1 cellular context compared by ENCODE assay signal in the genomic region with DNA sequence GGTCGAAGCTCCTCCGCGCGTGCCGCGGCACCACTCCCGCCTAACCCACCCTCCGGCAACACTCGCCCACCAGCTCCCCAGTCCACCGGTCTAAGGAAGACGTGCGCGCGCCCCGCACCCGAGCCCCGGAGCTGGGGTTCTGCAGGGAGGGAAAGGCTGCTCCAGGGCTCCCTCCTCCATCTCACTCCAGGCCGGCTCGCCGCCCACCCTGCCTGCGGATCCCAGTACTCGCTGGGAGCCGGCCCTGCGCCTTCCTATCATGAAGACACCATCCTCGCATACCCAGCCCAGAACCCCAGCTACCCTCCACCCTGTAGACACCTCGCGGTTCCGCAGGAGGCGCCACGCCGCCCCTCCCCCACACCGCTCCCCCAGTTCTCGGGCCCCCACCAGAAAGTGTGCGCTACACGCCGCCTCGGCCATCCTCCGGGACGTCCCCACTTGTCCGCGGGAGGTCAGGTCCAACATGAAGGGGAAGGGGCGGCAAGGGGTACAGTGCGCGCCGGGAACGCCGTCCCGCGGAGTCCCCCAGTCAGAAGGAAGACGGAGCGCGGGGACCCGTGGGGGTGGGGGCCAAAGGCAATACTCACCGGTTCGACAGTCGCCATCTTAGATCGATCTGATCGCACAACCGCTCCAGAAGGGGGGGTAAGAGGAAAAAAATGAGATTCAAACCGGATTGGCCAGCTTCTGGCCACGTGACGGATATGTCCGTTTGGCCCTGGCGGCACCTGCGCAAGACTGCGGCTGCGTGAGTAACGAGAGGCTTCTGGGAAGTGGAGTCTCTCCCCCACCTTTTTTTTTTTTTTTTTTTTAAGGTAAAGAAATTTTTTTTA.
TF ChIP-seq lines count a peak whose summit lies in the region.

A gene with protein sequence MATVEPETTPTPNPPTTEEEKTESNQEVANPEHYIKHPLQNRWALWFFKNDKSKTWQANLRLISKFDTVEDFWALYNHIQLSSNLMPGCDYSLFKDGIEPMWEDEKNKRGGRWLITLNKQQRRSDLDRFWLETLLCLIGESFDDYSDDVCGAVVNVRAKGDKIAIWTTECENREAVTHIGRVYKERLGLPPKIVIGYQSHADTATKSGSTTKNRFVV (minus strand): TSS at position 629 of the 836 bp plus-strand sequence. CDS start 21 bp downstream, at position 608.

TF ChIP-seq in HepG2, 621 proteins besides CTCF, POLR2A, EP300 and RAD21 (continued from another document and continues in another):
- TF ChIP-seq, protein P1, sequence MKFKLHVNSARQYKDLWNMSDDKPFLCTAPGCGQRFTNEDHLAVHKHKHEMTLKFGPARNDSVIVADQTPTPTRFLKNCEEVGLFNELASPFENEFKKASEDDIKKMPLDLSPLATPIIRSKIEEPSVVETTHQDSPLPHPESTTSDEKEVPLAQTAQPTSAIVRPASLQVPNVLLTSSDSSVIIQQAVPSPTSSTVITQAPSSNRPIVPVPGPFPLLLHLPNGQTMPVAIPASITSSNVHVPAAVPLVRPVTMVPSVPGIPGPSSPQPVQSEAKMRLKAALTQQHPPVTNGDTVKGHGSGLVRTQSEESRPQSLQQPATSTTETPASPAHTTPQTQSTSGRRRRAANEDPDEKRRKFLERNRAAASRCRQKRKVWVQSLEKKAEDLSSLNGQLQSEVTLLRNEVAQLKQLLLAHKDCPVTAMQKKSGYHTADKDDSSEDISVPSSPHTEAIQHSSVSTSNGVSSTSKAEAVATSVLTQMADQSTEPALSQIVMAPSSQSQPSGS (CRISPR knock-in tag; IDR thresholded peaks at IDR 0.05): no peak
- TF ChIP-seq NCOR1 (IDR thresholded peaks at IDR 0.05; ENCODE audit: borderline replicate concordance, low read length): peak; percentile 37; the same call in 1 of the 2 replicates
- TF ChIP-seq, protein P2, sequence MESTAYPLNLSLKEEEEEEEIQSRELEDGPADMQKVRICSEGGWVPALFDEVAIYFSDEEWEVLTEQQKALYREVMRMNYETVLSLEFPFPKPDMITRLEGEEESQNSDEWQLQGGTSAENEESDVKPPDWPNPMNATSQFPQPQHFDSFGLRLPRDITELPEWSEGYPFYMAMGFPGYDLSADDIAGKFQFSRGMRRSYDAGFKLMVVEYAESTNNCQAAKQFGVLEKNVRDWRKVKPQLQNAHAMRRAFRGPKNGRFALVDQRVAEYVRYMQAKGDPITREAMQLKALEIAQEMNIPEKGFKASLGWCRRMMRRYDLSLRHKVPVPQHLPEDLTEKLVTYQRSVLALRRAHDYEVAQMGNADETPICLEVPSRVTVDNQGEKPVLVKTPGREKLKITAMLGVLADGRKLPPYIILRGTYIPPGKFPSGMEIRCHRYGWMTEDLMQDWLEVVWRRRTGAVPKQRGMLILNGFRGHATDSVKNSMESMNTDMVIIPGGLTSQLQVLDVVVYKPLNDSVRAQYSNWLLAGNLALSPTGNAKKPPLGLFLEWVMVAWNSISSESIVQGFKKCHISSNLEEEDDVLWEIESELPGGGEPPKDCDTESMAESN (CRISPR knock-in tag; conservative IDR thresholded peaks at IDR 0.05): 0 out of 2 replicates have a peak, but pooled peaks have one; percentile 53
- TF ChIP-seq HNRNPK (IDR thresholded peaks at IDR 0.05; ENCODE audit: low read depth, low read length, poor library complexity, severe bottlenecking): no peak
- TF ChIP-seq U2AF1 (optimal IDR thresholded peaks at IDR 0.05; ENCODE audit: low read depth, low read length): no peak
- TF ChIP-seq PHF21A (CRISPR knock-in tag; IDR thresholded peaks at IDR 0.05): no peak; the same call in 1 of the 2 replicates
- peak; percentile 88 for TF ChIP-seq ZNF205 (CRISPR knock-in tag; IDR thresholded peaks at IDR 0.05)
- TF ChIP-seq REL (CRISPR knock-in tag; conservative IDR thresholded peaks at IDR 0.05): no peak
- TF ChIP-seq, protein P3, sequence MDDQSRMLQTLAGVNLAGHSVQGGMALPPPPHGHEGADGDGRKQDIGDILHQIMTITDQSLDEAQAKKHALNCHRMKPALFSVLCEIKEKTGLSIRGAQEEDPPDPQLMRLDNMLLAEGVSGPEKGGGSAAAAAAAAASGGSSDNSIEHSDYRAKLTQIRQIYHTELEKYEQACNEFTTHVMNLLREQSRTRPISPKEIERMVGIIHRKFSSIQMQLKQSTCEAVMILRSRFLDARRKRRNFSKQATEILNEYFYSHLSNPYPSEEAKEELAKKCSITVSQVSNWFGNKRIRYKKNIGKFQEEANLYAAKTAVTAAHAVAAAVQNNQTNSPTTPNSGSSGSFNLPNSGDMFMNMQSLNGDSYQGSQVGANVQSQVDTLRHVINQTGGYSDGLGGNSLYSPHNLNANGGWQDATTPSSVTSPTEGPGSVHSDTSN (CRISPR knock-in tag; IDR thresholded peaks at IDR 0.05; ENCODE audit: borderline replicate concordance): no peak
- TF ChIP-seq, protein P4, sequence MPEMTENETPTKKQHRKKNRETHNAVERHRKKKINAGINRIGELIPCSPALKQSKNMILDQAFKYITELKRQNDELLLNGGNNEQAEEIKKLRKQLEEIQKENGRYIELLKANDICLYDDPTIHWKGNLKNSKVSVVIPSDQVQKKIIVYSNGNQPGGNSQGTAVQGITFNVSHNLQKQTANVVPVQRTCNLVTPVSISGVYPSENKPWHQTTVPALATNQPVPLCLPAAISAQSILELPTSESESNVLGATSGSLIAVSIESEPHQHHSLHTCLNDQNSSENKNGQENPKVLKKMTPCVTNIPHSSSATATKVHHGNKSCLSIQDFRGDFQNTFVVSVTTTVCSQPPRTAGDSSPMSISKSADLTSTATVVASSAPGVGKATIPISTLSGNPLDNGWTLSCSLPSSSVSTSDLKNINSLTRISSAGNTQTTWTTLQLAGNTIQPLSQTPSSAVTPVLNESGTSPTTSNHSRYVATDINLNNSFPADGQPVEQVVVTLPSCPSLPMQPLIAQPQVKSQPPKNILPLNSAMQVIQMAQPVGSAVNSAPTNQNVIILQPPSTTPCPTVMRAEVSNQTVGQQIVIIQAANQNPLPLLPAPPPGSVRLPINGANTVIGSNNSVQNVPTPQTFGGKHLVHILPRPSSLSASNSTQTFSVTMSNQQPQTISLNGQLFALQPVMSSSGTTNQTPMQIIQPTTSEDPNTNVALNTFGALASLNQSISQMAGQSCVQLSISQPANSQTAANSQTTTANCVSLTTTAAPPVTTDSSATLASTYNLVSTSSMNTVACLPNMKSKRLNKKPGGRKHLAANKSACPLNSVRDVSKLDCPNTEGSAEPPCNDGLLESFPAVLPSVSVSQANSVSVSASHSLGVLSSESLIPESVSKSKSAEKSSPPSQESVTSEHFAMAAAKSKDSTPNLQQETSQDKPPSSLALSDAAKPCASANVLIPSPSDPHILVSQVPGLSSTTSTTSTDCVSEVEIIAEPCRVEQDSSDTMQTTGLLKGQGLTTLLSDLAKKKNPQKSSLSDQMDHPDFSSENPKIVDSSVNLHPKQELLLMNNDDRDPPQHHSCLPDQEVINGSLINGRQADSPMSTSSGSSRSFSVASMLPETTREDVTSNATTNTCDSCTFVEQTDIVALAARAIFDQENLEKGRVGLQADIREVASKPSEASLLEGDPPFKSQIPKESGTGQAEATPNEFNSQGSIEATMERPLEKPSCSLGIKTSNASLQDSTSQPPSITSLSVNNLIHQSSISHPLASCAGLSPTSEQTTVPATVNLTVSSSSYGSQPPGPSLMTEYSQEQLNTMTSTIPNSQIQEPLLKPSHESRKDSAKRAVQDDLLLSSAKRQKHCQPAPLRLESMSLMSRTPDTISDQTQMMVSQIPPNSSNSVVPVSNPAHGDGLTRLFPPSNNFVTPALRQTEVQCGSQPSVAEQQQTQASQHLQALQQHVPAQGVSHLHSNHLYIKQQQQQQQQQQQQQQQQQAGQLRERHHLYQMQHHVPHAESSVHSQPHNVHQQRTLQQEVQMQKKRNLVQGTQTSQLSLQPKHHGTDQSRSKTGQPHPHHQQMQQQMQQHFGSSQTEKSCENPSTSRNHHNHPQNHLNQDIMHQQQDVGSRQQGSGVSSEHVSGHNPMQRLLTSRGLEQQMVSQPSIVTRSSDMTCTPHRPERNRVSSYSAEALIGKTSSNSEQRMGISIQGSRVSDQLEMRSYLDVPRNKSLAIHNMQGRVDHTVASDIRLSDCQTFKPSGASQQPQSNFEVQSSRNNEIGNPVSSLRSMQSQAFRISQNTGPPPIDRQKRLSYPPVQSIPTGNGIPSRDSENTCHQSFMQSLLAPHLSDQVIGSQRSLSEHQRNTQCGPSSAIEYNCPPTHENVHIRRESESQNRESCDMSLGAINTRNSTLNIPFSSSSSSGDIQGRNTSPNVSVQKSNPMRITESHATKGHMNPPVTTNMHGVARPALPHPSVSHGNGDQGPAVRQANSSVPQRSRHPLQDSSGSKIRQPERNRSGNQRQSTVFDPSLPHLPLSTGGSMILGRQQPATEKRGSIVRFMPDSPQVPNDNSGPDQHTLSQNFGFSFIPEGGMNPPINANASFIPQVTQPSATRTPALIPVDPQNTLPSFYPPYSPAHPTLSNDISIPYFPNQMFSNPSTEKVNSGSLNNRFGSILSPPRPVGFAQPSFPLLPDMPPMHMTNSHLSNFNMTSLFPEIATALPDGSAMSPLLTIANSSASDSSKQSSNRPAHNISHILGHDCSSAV (CRISPR knock-in tag; IDR thresholded peaks at IDR 0.05; ENCODE audit: borderline replicate concordance): 0 out of 2 replicates have a peak, but pooled peaks have one; percentile 9
- TF ChIP-seq, protein P5, sequence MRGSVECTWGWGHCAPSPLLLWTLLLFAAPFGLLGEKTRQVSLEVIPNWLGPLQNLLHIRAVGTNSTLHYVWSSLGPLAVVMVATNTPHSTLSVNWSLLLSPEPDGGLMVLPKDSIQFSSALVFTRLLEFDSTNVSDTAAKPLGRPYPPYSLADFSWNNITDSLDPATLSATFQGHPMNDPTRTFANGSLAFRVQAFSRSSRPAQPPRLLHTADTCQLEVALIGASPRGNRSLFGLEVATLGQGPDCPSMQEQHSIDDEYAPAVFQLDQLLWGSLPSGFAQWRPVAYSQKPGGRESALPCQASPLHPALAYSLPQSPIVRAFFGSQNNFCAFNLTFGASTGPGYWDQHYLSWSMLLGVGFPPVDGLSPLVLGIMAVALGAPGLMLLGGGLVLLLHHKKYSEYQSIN (CRISPR knock-in tag; IDR thresholded peaks at IDR 0.05; ENCODE audit: borderline replicate concordance): no peak
- TF ChIP-seq NFIC (IDR thresholded peaks at IDR 0.05; ENCODE audit: low read length): no peak
- peak; percentile 93 for TF ChIP-seq PHF8 (CRISPR knock-in tag; IDR thresholded peaks at IDR 0.05)
- TF ChIP-seq MAFK (conservative IDR thresholded peaks at IDR 0.05 in 1 of 2, IDR thresholded peaks at IDR 0.05 in 1 of 2; ENCODE audit: low read length in 2 of 2): no peak
- TF ChIP-seq SMAD9 (CRISPR knock-in tag; IDR thresholded peaks at IDR 0.05): no peak
- no peak for TF ChIP-seq HNF4G (IDR thresholded peaks at IDR 0.05; ENCODE audit: borderline replicate concordance, low read depth, low read length)
- no peak for TF ChIP-seq HNF4G (CRISPR knock-in tag; IDR thresholded peaks at IDR 0.05; ENCODE audit: borderline replicate concordance, low read depth)
- peak; percentile 96 for TF ChIP-seq THAP11 (CRISPR knock-in tag; IDR thresholded peaks at IDR 0.05)
- TF ChIP-seq TCF12 (IDR thresholded peaks at IDR 0.05): no peak
- TF ChIP-seq TCF12 (CRISPR knock-in tag; IDR thresholded peaks at IDR 0.05): no peak
- no peak for TF ChIP-seq JUN (CRISPR knock-in tag; IDR thresholded peaks at IDR 0.05)
- peak; percentile 42; the same call in 1 of the 2 replicates for TF ChIP-seq SUZ12 (IDR thresholded peaks at IDR 0.05; ENCODE audit: low read depth, low read length)
- TF ChIP-seq MIER3 (CRISPR knock-in tag; IDR thresholded peaks at IDR 0.05; ENCODE audit: borderline replicate concordance): no peak; the same call in 1 of the 2 replicates
- TF ChIP-seq POLR2AphosphoS5 (IDR thresholded peaks at IDR 0.05; ENCODE audit: low read depth, low read length): peak; percentile 68
- TF ChIP-seq EHMT2 (IDR thresholded peaks at IDR 0.05; ENCODE audit: borderline replicate concordance, low read depth, low read length): no peak
- TF ChIP-seq RFX5 (IDR thresholded peaks at IDR 0.05; ENCODE audit: low read depth, low read length): no peak
- TF ChIP-seq, protein P6, sequence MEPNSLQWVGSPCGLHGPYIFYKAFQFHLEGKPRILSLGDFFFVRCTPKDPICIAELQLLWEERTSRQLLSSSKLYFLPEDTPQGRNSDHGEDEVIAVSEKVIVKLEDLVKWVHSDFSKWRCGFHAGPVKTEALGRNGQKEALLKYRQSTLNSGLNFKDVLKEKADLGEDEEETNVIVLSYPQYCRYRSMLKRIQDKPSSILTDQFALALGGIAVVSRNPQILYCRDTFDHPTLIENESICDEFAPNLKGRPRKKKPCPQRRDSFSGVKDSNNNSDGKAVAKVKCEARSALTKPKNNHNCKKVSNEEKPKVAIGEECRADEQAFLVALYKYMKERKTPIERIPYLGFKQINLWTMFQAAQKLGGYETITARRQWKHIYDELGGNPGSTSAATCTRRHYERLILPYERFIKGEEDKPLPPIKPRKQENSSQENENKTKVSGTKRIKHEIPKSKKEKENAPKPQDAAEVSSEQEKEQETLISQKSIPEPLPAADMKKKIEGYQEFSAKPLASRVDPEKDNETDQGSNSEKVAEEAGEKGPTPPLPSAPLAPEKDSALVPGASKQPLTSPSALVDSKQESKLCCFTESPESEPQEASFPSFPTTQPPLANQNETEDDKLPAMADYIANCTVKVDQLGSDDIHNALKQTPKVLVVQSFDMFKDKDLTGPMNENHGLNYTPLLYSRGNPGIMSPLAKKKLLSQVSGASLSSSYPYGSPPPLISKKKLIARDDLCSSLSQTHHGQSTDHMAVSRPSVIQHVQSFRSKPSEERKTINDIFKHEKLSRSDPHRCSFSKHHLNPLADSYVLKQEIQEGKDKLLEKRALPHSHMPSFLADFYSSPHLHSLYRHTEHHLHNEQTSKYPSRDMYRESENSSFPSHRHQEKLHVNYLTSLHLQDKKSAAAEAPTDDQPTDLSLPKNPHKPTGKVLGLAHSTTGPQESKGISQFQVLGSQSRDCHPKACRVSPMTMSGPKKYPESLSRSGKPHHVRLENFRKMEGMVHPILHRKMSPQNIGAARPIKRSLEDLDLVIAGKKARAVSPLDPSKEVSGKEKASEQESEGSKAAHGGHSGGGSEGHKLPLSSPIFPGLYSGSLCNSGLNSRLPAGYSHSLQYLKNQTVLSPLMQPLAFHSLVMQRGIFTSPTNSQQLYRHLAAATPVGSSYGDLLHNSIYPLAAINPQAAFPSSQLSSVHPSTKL (CRISPR knock-in tag; IDR thresholded peaks at IDR 0.05): no peak
- TF ChIP-seq TOPORS (CRISPR knock-in tag; IDR thresholded peaks at IDR 0.05): peak; percentile 85
- TF ChIP-seq GTF2F1 (IDR thresholded peaks at IDR 0.05; ENCODE audit: low read length): no peak
- TF ChIP-seq SKI (IDR thresholded peaks at IDR 0.05; ENCODE audit: partially characterized antibody): no peak
- TF ChIP-seq ZNF263 (CRISPR knock-in tag; IDR thresholded peaks at IDR 0.05): no peak; the same call in 1 of the 2 replicates
- TF ChIP-seq ZNF780A (CRISPR knock-in tag; IDR thresholded peaks at IDR 0.05): no peak
- 0 out of 2 replicates have a peak, but pooled peaks have one; percentile 18 for TF ChIP-seq REPIN1 (CRISPR knock-in tag; IDR thresholded peaks at IDR 0.05; ENCODE audit: borderline replicate concordance, low read depth)
- TF ChIP-seq, protein P7, sequence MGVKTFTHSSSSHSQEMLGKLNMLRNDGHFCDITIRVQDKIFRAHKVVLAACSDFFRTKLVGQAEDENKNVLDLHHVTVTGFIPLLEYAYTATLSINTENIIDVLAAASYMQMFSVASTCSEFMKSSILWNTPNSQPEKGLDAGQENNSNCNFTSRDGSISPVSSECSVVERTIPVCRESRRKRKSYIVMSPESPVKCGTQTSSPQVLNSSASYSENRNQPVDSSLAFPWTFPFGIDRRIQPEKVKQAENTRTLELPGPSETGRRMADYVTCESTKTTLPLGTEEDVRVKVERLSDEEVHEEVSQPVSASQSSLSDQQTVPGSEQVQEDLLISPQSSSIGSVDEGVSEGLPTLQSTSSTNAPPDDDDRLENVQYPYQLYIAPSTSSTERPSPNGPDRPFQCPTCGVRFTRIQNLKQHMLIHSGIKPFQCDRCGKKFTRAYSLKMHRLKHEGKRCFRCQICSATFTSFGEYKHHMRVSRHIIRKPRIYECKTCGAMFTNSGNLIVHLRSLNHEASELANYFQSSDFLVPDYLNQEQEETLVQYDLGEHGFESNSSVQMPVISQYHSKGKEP (CRISPR knock-in tag; IDR thresholded peaks at IDR 0.05): no peak
- TF ChIP-seq MED13 (CRISPR knock-in tag; IDR thresholded peaks at IDR 0.05): no peak
